Comparison of ENCODE assay signal across 11 cellular contexts in the genomic region with DNA sequence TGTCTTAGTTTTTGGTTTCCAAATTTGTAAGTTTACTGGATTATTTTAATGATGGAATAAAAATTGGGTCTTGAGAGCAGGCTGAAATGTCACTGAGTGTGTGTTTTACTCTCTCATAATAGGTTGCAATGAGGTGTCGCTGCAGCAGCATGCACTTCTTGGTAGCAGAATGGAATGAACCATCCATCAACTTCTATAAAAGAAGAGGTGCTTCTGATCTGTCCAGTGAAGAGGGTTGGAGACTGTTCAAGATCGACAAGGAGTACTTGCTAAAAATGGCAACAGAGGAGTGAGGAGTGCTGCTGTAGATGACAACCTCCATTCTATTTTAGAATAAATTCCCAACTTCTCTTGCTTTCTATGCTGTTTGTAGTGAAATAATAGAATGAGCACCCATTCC. TPM values are rescaled to one million over a fixed set of nuclear protein-coding genes. Genes with fewer than 3 reads are reported as not detected.
DNase-seq lines count a peak whose midpoint lies in the region; ATAC-seq and TF ChIP-seq lines count a peak whose summit lies in the region.
"Had no signal": no experiment of that assay in that cellular context is flagged by ENCODE, and none has a peak within 500 bp of the region (broad histone marks: within the 10 kb centered on the region; RNA-seq: fewer than 3 reads in every experiment).

No MANE protein-coding gene starts in this region.

- DNase-seq in CD8-positive, alpha-beta memory T cell: no peak
- DNase-seq in T-helper 17 cell (no peak), epithelial cell of proximal tubule (ENCODE audit: low read depth) (no peak), neural crest cell (ENCODE audit: low read depth, low spot score) (no peak), AG08396 (ENCODE audit: low spot score) (no peak), UCSD-AML1 (lab: John Stamatoyannopoulos, UW; ENCODE audit: unreplicated experiment) (no peak), 8988T (no peak), SK-N-SH (no peak)
- DNase-seq: DMS153, hippocampal formation, NCI-H510A treated with DMSO at 0.1 percent for 48 hours had no signal

- no peak for TF ChIP-seq EP300 in SK-N-SH (IDR thresholded peaks at IDR 0.05; ENCODE audit: borderline replicate concordance in 1 of 2, low read depth in 1 of 2, low read length in 1 of 2)

- TF ChIP-seq RAD21 in SK-N-SH (IDR thresholded peaks at IDR 0.05; ENCODE audit: low read length): no peak

- no peak for ATAC-seq in T-helper 17 cell

- no peak overlapping the region for H3K4me2 ChIP-seq in SK-N-SH

- no peaks in the 10 kb centered on the region for H3K27me3 ChIP-seq in CD8-positive, alpha-beta memory T cell (ENCODE audit: insufficient read depth, low read length, poor library complexity, severe bottlenecking)
- H3K27me3 ChIP-seq in SK-N-SH (ENCODE audit: insufficient read depth): no peaks in the 10 kb centered on the region; the same call in 1 of the 2 replicates

- peaks cover 4 to 37% (median 5%) of the 10 kb centered on the region in 3 donors for H3K36me3 Mint-ChIP-seq in CD8-positive, alpha-beta memory T cell
- H3K36me3 Mint-ChIP-seq in T-helper 17 cell (ENCODE audit: low read depth) (no peaks in the 10 kb centered on the region), neural crest cell (ENCODE audit: low read depth) (peaks cover 15% of the 10 kb centered on the region)

- H3K4me3 Mint-ChIP-seq in CD8-positive, alpha-beta memory T cell: peak overlapping the region in 6 of 7 donors; percentile 43 to 100 (median 96)
- peak overlapping the region; percentile 93 for H3K4me3 Mint-ChIP-seq in T-helper 17 cell
- H3K4me3 Mint-ChIP-seq in neural crest cell: peak overlapping the region; percentile 98

- no peaks in the 10 kb centered on the region for H3K9me3 ChIP-seq in CD8-positive, alpha-beta memory T cell (ENCODE audit: low read length)
- H3K9me3 ChIP-seq in T-helper 17 cell (ENCODE audit: control insufficient read depth, low read length, poor library complexity, severe bottlenecking) (no peaks in the 10 kb centered on the region), SK-N-SH (no peaks in the 10 kb centered on the region)

- H3K9ac ChIP-seq in SK-N-SH: no peak overlapping the region

- H3K27ac Mint-ChIP-seq in CD8-positive, alpha-beta memory T cell: peak overlapping the region in 4 of 8 donors; percentile 31 to 61 (median 48)
- H3K27ac Mint-ChIP-seq in T-helper 17 cell (peak overlapping the region; percentile 67), neural crest cell (ENCODE audit: unreplicated experiment) (no peak overlapping the region)

- CTCF ChIA-PET in CD8-positive, alpha-beta memory T cell (lab: Charles Lee): interaction anchor here (3.7 kb wide), 1 partner anchor 116 kb away, joined by 21 read pairs; no protein-coding TSS in a partner anchor
- CTCF ChIA-PET in SK-N-SH (lab: Yijun Ruan, JAX): interaction anchor here (0.6 to 0.7 kb wide), 2 partner anchors 18 to 233 kb away, joined by 3 read pairs; no protein-coding TSS in a partner anchor

- H2AFZ ChIP-seq in SK-N-SH (ENCODE audit: low read depth): no peak overlapping the region

- no peaks in the 10 kb centered on the region for H3K9me2 ChIP-seq in SK-N-SH

- H4K20me1 ChIP-seq in SK-N-SH (ENCODE audit: insufficient read depth): 0 out of 2 replicates have a peak, but pooled peaks cover 5% of the 10 kb centered on the region

- POLR2A ChIA-PET in CD8-positive, alpha-beta memory T cell (lab: Charles Lee): no interaction called here
- POLR2A ChIA-PET in SK-N-SH (lab: Yijun Ruan, JAX): no interaction called here

- H3K27me3 Mint-ChIP-seq in CD8-positive, alpha-beta memory T cell: peaks cover 0 to 5% of the 10 kb centered on the region in 2 donors
- H3K27me3 Mint-ChIP-seq in T-helper 17 cell (no peaks in the 10 kb centered on the region), neural crest cell (ENCODE audit: low read depth) (no peaks in the 10 kb centered on the region)

- H3K4me1 ChIP-seq in CD8-positive, alpha-beta memory T cell (ENCODE audit: insufficient read depth, low read length): peaks cover 23% of the 10 kb centered on the region
- no peaks in the 10 kb centered on the region; a peak in 2 of 4 replicates for H3K4me1 ChIP-seq in SK-N-SH (ENCODE audit: control insufficient read depth in 1 of 2, insufficient read depth in 2 of 2, low read depth in 1 of 2, low read length in 1 of 2)

- peaks cover 12% of the 10 kb centered on the region for H3K36me3 ChIP-seq in CD8-positive, alpha-beta memory T cell (ENCODE audit: insufficient read depth, low read length)
- peaks cover 0 to 10% of the 10 kb centered on the region in 2 experiments for H3K36me3 ChIP-seq in SK-N-SH (replicated peaks in 1 of 2; ENCODE audit: control insufficient read depth in 1 of 2, insufficient read depth in 2 of 2, low read length in 1 of 2)

- WGBS in SK-N-SH (ENCODE audit: low lambda C conversion rate): 54% methylated on average over 2 of the region's 2 CpGs

- H3K79me2 ChIP-seq in SK-N-SH (ENCODE audit: insufficient read depth): peaks cover 11% of the 10 kb centered on the region

- no peak overlapping the region for H3K4me3 ChIP-seq in CD8-positive, alpha-beta memory T cell (ENCODE audit: low read length)
- H3K4me3 ChIP-seq in epithelial cell of proximal tubule (ENCODE audit: low read depth, low read length): peak overlapping the region; percentile 77
- no peak overlapping the region for H3K4me3 ChIP-seq in SK-N-SH (ENCODE audit: low read depth in 2 of 2, low read length in 1 of 2)

- peaks cover 25% of the 10 kb centered on the region for H3F3A ChIP-seq in SK-N-SH (replicated peaks; ENCODE audit: insufficient read depth)

- TF ChIP-seq CTCF in epithelial cell of proximal tubule (conservative IDR thresholded peaks at IDR 0.05; ENCODE audit: low read depth, low read length) (no peak), neural crest cell (conservative IDR thresholded peaks at IDR 0.05) (no peak), SK-N-SH (IDR thresholded peaks at IDR 0.05) (no peak)

- peaks cover 34 to 44% (median 42%) of the 10 kb centered on the region in 3 donors for H3K4me1 Mint-ChIP-seq in CD8-positive, alpha-beta memory T cell
- H3K4me1 Mint-ChIP-seq in T-helper 17 cell (peaks cover 20% of the 10 kb centered on the region), neural crest cell (peaks cover 59% of the 10 kb centered on the region)

- H3K27ac ChIP-seq in CD8-positive, alpha-beta memory T cell (ENCODE audit: low read depth, low read length): no peak overlapping the region
- H3K27ac ChIP-seq in SK-N-SH (ENCODE audit: low read depth in 2 of 2, low read length in 1 of 2): no peak overlapping the region

- no peaks in the 10 kb centered on the region for H3K9me3 Mint-ChIP-seq in CD8-positive, alpha-beta memory T cell
- H3K9me3 Mint-ChIP-seq in neural crest cell: no peaks in the 10 kb centered on the region

TF ChIP-seq in SK-N-SH, 30 proteins besides CTCF, POLR2A, EP300 and RAD21 (continues in another document):
- TF ChIP-seq SMC3 (IDR thresholded peaks at IDR 0.05; ENCODE audit: low read depth, low read length): no peak
- no peak for TF ChIP-seq RCOR1 (IDR thresholded peaks at IDR 0.05; ENCODE audit: low read length)
- TF ChIP-seq FOXJ3 (CRISPR knock-in tag; IDR thresholded peaks at IDR 0.05): no peak
- TF ChIP-seq, protein P1, sequence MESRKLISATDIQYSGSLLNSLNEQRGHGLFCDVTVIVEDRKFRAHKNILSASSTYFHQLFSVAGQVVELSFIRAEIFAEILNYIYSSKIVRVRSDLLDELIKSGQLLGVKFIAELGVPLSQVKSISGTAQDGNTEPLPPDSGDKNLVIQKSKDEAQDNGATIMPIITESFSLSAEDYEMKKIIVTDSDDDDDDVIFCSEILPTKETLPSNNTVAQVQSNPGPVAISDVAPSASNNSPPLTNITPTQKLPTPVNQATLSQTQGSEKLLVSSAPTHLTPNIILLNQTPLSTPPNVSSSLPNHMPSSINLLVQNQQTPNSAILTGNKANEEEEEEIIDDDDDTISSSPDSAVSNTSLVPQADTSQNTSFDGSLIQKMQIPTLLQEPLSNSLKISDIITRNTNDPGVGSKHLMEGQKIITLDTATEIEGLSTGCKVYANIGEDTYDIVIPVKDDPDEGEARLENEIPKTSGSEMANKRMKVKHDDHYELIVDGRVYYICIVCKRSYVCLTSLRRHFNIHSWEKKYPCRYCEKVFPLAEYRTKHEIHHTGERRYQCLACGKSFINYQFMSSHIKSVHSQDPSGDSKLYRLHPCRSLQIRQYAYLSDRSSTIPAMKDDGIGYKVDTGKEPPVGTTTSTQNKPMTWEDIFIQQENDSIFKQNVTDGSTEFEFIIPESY (IDR thresholded peaks at IDR 0.05; ENCODE audit: borderline replicate concordance, low read depth): no peak
- TF ChIP-seq CHD2 (IDR thresholded peaks at IDR 0.05; ENCODE audit: low read length, partially characterized antibody): no peak
- no peak for TF ChIP-seq FOSL2 (IDR thresholded peaks at IDR 0.05; ENCODE audit: borderline replicate concordance, low read depth)
- TF ChIP-seq SIN3A (IDR thresholded peaks at IDR 0.05; ENCODE audit: borderline replicate concordance, low read depth, low read length): no peak
- TF ChIP-seq ELF1 (IDR thresholded peaks at IDR 0.05): no peak
- no peak for TF ChIP-seq YY1 (IDR thresholded peaks at IDR 0.05; ENCODE audit: low read depth)
- TF ChIP-seq, protein P2, sequence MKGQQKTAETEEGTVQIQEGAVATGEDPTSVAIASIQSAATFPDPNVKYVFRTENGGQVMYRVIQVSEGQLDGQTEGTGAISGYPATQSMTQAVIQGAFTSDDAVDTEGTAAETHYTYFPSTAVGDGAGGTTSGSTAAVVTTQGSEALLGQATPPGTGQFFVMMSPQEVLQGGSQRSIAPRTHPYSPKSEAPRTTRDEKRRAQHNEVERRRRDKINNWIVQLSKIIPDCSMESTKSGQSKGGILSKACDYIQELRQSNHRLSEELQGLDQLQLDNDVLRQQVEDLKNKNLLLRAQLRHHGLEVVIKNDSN (IDR thresholded peaks at IDR 0.05; ENCODE audit: borderline replicate concordance, low read depth): no peak
- no peak for TF ChIP-seq GATA2 (CRISPR knock-in tag; IDR thresholded peaks at IDR 0.05)
- no peak for TF ChIP-seq POLR2AphosphoS5 (IDR thresholded peaks at IDR 0.05; ENCODE audit: low read depth, low read length)
- TF ChIP-seq TCF12 (IDR thresholded peaks at IDR 0.05): no peak

RNA-seq across cellular contexts. Expression of a gene that starts 2.6 kb away (rescaled TPM):
- total RNA-seq in CD8-positive, alpha-beta memory T cell: 10 to 100 TPM; 40.0 to 41.3 TPM
- 113 TPM for polyA plus RNA-seq in CD8-positive, alpha-beta memory T cell
- total RNA-seq in T-helper 17 cell (100 to 1,000 TPM; 362 to 368 TPM), epithelial cell of proximal tubule (191 and 1,141 TPM in 2 replicates), neural crest cell (106 and 108 TPM in 2 replicates)
- polyA plus RNA-seq in SK-N-SH (2012; rRNA removed): 131 and 176 TPM in 2 replicates
- polyA plus RNA-seq in SK-N-SH (2012; cell fraction: cytosol; rRNA removed): 39.4 and 59.2 TPM in 2 replicates
- 604 and 999 TPM in 2 replicates for polyA plus RNA-seq in SK-N-SH (2012; cell fraction: nucleus; rRNA removed)

RNA-seq across cellular contexts. Expression of a gene that starts 42.5 kb away (rescaled TPM):
- total RNA-seq in CD8-positive, alpha-beta memory T cell: 10 to 100 TPM; 31.1 to 33.9 TPM
- polyA plus RNA-seq in CD8-positive, alpha-beta memory T cell: 29.4 TPM
- total RNA-seq in T-helper 17 cell (10 to 100 TPM; 22.5 to 24.9 TPM), epithelial cell of proximal tubule (56.3 and 59.0 TPM in 2 replicates), neural crest cell (61.8 and 62.2 TPM in 2 replicates)
- polyA plus RNA-seq in SK-N-SH (2012; rRNA removed): 23.7 and 32.4 TPM in 2 replicates
- polyA plus RNA-seq in SK-N-SH (2012; cell fraction: cytosol; rRNA removed): 24.8 and 27.9 TPM in 2 replicates
- polyA plus RNA-seq in SK-N-SH (2012; cell fraction: nucleus; rRNA removed): 43.3 and 77.6 TPM in 2 replicates
